ENCODE assay signal across 1 cellular context in the genomic region with DNA sequence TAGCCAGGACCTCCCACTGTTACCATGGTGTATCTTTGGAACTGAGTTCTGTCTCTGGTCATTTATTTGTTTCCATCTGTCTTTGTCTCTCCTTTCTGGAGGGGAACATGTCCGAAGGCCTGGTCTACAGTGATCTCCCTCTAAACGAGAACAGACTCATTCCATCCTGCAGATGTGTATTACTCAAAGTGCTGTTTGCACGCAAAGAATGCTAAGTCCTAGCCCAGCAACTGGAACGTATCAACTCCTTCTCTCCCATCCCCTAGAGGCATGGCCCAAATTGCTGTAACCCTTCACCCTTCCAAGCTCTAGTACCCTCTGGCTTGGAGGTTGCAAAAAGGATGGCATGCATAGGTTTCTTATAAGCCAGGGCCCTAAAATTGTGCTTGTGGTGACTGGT.
TF ChIP-seq lines count a peak whose summit lies in the region.

No MANE protein-coding gene starts in this region.

TF ChIP-seq in GM23338, 12 proteins besides CTCF, POLR2A, EP300 and RAD21 (continued from another document):
- TF ChIP-seq, protein P1, sequence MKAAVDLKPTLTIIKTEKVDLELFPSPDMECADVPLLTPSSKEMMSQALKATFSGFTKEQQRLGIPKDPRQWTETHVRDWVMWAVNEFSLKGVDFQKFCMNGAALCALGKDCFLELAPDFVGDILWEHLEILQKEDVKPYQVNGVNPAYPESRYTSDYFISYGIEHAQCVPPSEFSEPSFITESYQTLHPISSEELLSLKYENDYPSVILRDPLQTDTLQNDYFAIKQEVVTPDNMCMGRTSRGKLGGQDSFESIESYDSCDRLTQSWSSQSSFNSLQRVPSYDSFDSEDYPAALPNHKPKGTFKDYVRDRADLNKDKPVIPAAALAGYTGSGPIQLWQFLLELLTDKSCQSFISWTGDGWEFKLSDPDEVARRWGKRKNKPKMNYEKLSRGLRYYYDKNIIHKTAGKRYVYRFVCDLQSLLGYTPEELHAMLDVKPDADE (IDR thresholded peaks at IDR 0.05): no peak
- TF ChIP-seq ZNF331 (CRISPR knock-in tag; IDR thresholded peaks at IDR 0.05; ENCODE audit: low read depth) (no peak), ZNF114 (CRISPR knock-in tag; IDR thresholded peaks at IDR 0.05) (no peak)
